Comparison of ENCODE assay signal across 8 cellular contexts in the genomic region with DNA sequence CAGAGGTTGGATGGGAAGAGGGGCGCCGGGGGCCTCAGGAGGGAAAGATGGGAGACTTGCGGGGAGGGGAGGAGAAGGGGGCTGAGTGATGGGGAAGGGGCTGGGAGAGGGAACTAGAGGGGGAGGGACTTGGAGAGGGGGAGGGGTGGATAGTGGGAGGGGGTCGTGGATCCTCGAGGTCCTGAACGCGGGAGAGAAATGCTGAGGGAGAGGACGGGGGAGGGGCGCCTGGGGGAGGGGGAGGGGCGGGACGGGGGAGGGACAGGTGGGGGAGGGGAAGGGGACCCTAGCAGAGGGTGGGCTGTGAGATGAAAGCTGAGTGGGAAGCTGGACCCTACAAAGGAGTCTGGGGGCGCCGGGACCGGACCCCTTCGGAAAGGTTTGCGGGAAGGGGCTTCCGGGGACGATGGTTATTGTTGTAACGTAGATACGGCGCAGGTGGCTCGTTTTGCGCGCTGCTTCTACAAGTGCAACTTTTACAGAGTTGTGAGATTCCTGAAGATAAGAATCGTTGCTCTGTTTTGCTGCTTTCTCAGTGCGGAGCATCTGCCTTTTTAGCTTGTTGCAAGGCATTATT. TPM values are rescaled to one million over a fixed set of nuclear protein-coding genes. Genes with fewer than 3 reads are reported as not detected.
DNase-seq lines count a peak whose midpoint lies in the region; TF ChIP-seq lines count a peak whose summit lies in the region.

No MANE protein-coding gene starts in this region.

- H3K4me2 ChIP-seq in OCI-LY7 (ENCODE audit: low read length): peak overlapping the region; percentile 83

- peak overlapping the region; percentile 85 for H3K4me3 Mint-ChIP-seq in mesothelial cell of epicardium

- no peaks in the 10 kb centered on the region for H3K9me2 ChIP-seq in OCI-LY7 (ENCODE audit: insufficient read depth, low read length)

- H3K4me3 ChIP-seq in GM06990 (replicated peaks; ENCODE audit: low read depth, low read length) (peak overlapping the region; percentile 72), OCI-LY7 (ENCODE audit: low read depth, low read length, poor library complexity, severe bottlenecking) (peak overlapping the region; percentile 87), brain microvascular endothelial cell (ENCODE audit: low read depth, low read length) (peak overlapping the region; percentile 71), urinary bladder (ENCODE audit: low read depth, low read length) (peak overlapping the region; percentile 55)

- H4K20me1 ChIP-seq in OCI-LY7 (ENCODE audit: insufficient read depth, low read length): no peaks in the 10 kb centered on the region

- TF ChIP-seq CTCF in GM06990 (IDR thresholded peaks at IDR 0.05; ENCODE audit: insufficient read depth, low read length, poor library complexity, severe bottlenecking) (no peak), OCI-LY7 (conservative IDR thresholded peaks at IDR 0.05; ENCODE audit: low read length) (no peak), brain microvascular endothelial cell (IDR thresholded peaks at IDR 0.05; ENCODE audit: low read depth, low read length, missing control alignments) (no peak), mesothelial cell of epicardium (IDR thresholded peaks at IDR 0.05; ENCODE audit: unreplicated experiment) (no peak)

- H3K4me1 Mint-ChIP-seq in mesothelial cell of epicardium: peaks cover 29% of the 10 kb centered on the region

- 1% methylated on average over 25 of the region's 26 CpGs for WGBS in urinary bladder

- intact Hi-C loops in OCI-LY7 (cut with micrococcal nuclease; ENCODE audit: unreplicated experiment): loop anchor here (1.0 to 5.0 kb wide), 2 partner anchors 20 to 499 kb away; partner anchors contain the start of genes ZNF580, ZNF581 and ZNF787
- intact Hi-C loops in posterior cingulate gyrus (cut with DNase I): no loop called here

- no peak overlapping the region for H3K27ac ChIP-seq in OCI-LY7 (ENCODE audit: low read depth, low read length, poor library complexity, severe bottlenecking)
- H3K27ac ChIP-seq in brain microvascular endothelial cell: no peak overlapping the region
- H3K27ac ChIP-seq in urinary bladder (ENCODE audit: low read depth): no peak overlapping the region

- H3K9me3 Mint-ChIP-seq in mesothelial cell of epicardium: no peaks in the 10 kb centered on the region

- CTCF ChIA-PET in OCI-LY7 (lab: Charles Lee; ENCODE audit: unreplicated experiment): interaction anchor here (0.6 kb wide), 1 partner anchor 1569 kb away, joined by 8 read pairs; no protein-coding TSS in a partner anchor

- H3K36me3 Mint-ChIP-seq in mesothelial cell of epicardium: no peaks in the 10 kb centered on the region

- POLR2A ChIA-PET in OCI-LY7 (lab: Charles Lee): interaction anchor here (0.6 to 0.7 kb wide), 3 partner anchors 39 to 87 kb away, joined by 3 to 6 read pairs (median 5); no protein-coding TSS in a partner anchor

- in situ Hi-C loops in brain microvascular endothelial cell (cut with HindIII; ENCODE audit: low pct_ligation_motif_present, low sequenced_read_pairs): no loop called here

- H3K9me3 ChIP-seq in OCI-LY7 (ENCODE audit: low read length): no peaks in the 10 kb centered on the region

- H3K36me3 ChIP-seq in GM06990 (ENCODE audit: control insufficient read depth, insufficient read depth, low read length) (no peaks in the 10 kb centered on the region; the same call in 1 of the 2 replicates), OCI-LY7 (ENCODE audit: insufficient read depth, low read length) (no peaks in the 10 kb centered on the region), brain microvascular endothelial cell (replicated peaks) (peaks cover 4% of the 10 kb centered on the region), urinary bladder (ENCODE audit: insufficient read depth) (no peaks in the 10 kb centered on the region)

- peaks cover 13% of the 10 kb centered on the region for H3K4me1 ChIP-seq in OCI-LY7 (ENCODE audit: insufficient read depth, low read length, poor library complexity, severe bottlenecking)
- H3K4me1 ChIP-seq in urinary bladder (ENCODE audit: insufficient read depth): no peaks in the 10 kb centered on the region

- H3K27me3 Mint-ChIP-seq in mesothelial cell of epicardium (ENCODE audit: low read depth): no peaks in the 10 kb centered on the region

- peak overlapping the region; percentile 85 for H3K27ac Mint-ChIP-seq in mesothelial cell of epicardium

- BruUV-seq in OCI-LY7 (replicated peaks; lab: Mats Ljungman, UMichigan): no TSS peak

- DNase-seq in GM06990 (ENCODE audit: extremely low read depth, insufficient read length): no peak
- DNase-seq in OCI-LY7 (ENCODE audit: low spot score): peak; percentile 25
- DNase-seq in brain microvascular endothelial cell: no peak
- DNase-seq in mesothelial cell of epicardium (ENCODE audit: low spot score in 2 of 2, unreplicated experiment in 2 of 2): peak in 1 of 2 experiments; percentile 53
- no peak for DNase-seq in NCI-H446 (lab: John Stamatoyannopoulos, UW)
- no peak for DNase-seq in posterior cingulate gyrus
- DNase-seq in activated CD4-positive, CD25-positive, alpha-beta regulatory T cell treated with anti-CD3 and anti-CD28 coated beads, Interleukin-2, amount 50 U/mL, for 72 hours: no peak

- H3K27me3 ChIP-seq in GM06990 (replicated peaks; ENCODE audit: control insufficient read depth, insufficient read depth, low read length): no peaks in the 10 kb centered on the region
- H3K27me3 ChIP-seq in brain microvascular endothelial cell (replicated peaks): no peaks in the 10 kb centered on the region

- peaks cover 9% of the 10 kb centered on the region for H3K79me2 ChIP-seq in OCI-LY7 (ENCODE audit: insufficient read depth, low read depth, low read length)

- H2AFZ ChIP-seq in OCI-LY7 (ENCODE audit: low read length): no peak overlapping the region

RNA-seq across cellular contexts. Expression of gene ZNF444, which starts 0.4 kb away (rescaled TPM):
- 22.0 and 41.7 TPM in 2 replicates for total RNA-seq in OCI-LY7 (2014; rRNA removed; shearing (Covaris generic))
- total RNA-seq in OCI-LY7 (2022) (21.8 and 25.3 TPM in 2 replicates), mesothelial cell of epicardium (61.3 to 66.1 TPM (median 63.6 TPM) in 3 replicates), urinary bladder (11.7 TPM)
- 44.5 TPM for polyA plus RNA-seq in urinary bladder

RNA-seq across cellular contexts. Expression of gene ZNF787, which starts 20.4 kb away (rescaled TPM):
- total RNA-seq in OCI-LY7 (2014; rRNA removed; shearing (Covaris generic)): 30.6 and 36.5 TPM in 2 replicates
- total RNA-seq in OCI-LY7 (2022) (31.7 and 35.6 TPM in 2 replicates), mesothelial cell of epicardium (33.3 to 38.3 TPM (median 35.5 TPM) in 3 replicates), urinary bladder (13.3 TPM)
- 30.9 TPM for polyA plus RNA-seq in urinary bladder

RNA-seq across cellular contexts. Expression of gene GALP, which starts 34.3 kb away (rescaled TPM):
- total RNA-seq in OCI-LY7 (2014; rRNA removed; shearing (Covaris generic)): not detected in 2 replicates
- total RNA-seq in OCI-LY7 (2022) (not detected in 2 replicates), mesothelial cell of epicardium (not detected in 3 replicates), urinary bladder (not detected)
- not detected for polyA plus RNA-seq in urinary bladder

RNA-seq across cellular contexts. Expression of gene ZSCAN5B, which starts 56.1 kb away (rescaled TPM):
- not detected in 2 replicates for total RNA-seq in OCI-LY7 (2014; rRNA removed; shearing (Covaris generic))
- total RNA-seq in OCI-LY7 (2022) (not detected in 2 replicates), mesothelial cell of epicardium (0.13 TPM in 1 of 3 replicates, not detected in the others), urinary bladder (not detected)
- not detected for polyA plus RNA-seq in urinary bladder
